18 cellular contexts compared by ENCODE assay signal in genomic region chr15:64193971-64194370, GRCh38.
"Had no signal": no experiment of that assay in that cellular context is flagged by ENCODE, and none has a peak within 500 bp of the region (broad histone marks: within the 10 kb centered on the region; RNA-seq: fewer than 3 reads in every experiment).

No MANE protein-coding gene starts in this region.

- H3K4me1 ChIP-seq: prostate gland, sigmoid colon, upper lobe of left lung had no signal

- ATAC-seq: left colon, natural killer cell, T-cell had no signal

- DNase-seq: activated B cell treated with CpG ODN at 0.5 μM for 24 hours; activated CD4-positive, alpha-beta T cell treated with anti-CD3 and anti-CD28 coated beads, Interleukin-2, amount 10 ng/mL, durations not matched to agents 7 days and 5 days; activated naive CD4-positive, alpha-beta T cell treated with anti-CD3 and anti-CD28 coated beads, Interleukin-2, amount 10 ng/mL, durations not matched to agents 7 days and 5 days; central memory CD4-positive, alpha-beta T cell; cortex of kidney; effector memory CD4-positive, alpha-beta T cell; hypothalamus; left colon; mammary epithelial cell; natural killer cell; occipital lobe; sigmoid colon; stimulated activated CD4-positive, alpha-beta T cell treated with anti-CD3 and anti-CD28 coated beads, Interleukin-2, amount 100 ng/mL, for 24 hours; stimulated activated naive CD4-positive, alpha-beta T cell; T-cell; upper lobe of left lung had no signal

- H3K36me3 ChIP-seq: prostate gland had no signal

- H3K27ac ChIP-seq: epithelial cell of prostate, prostate gland, sigmoid colon, upper lobe of left lung had no signal

- H3K27me3 ChIP-seq: sigmoid colon, upper lobe of left lung had no signal

- H3K9me3 ChIP-seq: prostate gland, sigmoid colon, upper lobe of left lung had no signal

- H3K4me3 ChIP-seq: prostate gland, sigmoid colon, upper lobe of left lung had no signal
